20 cellular contexts compared by ENCODE assay signal in the genomic region with DNA sequence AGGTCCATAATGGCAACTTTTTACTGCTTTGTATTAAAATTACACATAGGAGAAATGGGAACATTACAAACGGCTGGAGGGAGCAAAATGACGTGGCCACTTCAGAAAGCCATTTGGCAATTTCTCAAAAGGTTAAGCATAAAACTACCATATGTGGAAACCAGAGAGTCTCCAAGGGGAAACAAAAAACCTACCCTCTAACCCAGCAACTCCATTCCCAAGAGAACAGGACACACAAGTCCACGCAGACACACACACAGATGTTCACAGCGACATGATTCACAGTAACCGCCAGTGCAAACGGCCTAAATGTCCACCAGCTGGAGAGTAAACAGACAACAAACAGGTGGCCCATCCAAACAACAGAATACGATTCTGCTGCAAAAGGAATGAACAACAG. TPM values are rescaled to one million over a fixed set of nuclear protein-coding genes. Genes with fewer than 3 reads are reported as not detected.
DNase-seq lines count a peak whose midpoint lies in the region; ATAC-seq and TF ChIP-seq lines count a peak whose summit lies in the region.
"Had no signal": no experiment of that assay in that cellular context is flagged by ENCODE, and none has a peak within 500 bp of the region (broad histone marks: within the 10 kb centered on the region; RNA-seq: fewer than 3 reads in every experiment).

No MANE protein-coding gene starts in this region.

- no peak for ATAC-seq in stimulated activated effector memory CD8-positive, alpha-beta T cell treated with anti-CD3 and anti-CD28 coated beads, Interleukin-12 subunit alpha, Interleukin-12 subunit beta, amount 100 ng/mL, for 72 hours
- ATAC-seq: left lobe of liver; stimulated activated naive CD8-positive, alpha-beta T cell treated with anti-CD3 and anti-CD28 coated beads, Interleukin-15, Interleukin-2, amounts not matched to agents 100 U/mL and 50 U/mL, for 24 hours; T-cell had no signal

- no peaks in the 10 kb centered on the region for H4K20me1 ChIP-seq in fibroblast of lung (ENCODE audit: control insufficient read depth, extremely low read depth, insufficient read depth, low read length)

- no peak for TF ChIP-seq CTCF in fibroblast of lung (conservative IDR thresholded peaks at IDR 0.05 in 1 of 2, IDR thresholded peaks at IDR 0.05 in 1 of 2; ENCODE audit: low read depth in 1 of 2, low read length in 2 of 2)

- H3K9me3 Mint-ChIP-seq in stimulated activated effector memory CD8-positive, alpha-beta T cell treated with anti-CD3 and anti-CD28 coated beads, Interleukin-12 subunit alpha, Interleukin-12 subunit beta, amount 100 ng/mL, for 72 hours: no peaks in the 10 kb centered on the region
- H3K9me3 Mint-ChIP-seq: T-cell had no signal

- peak overlapping the region; percentile 53 for H3K27ac Mint-ChIP-seq in stimulated activated effector memory CD8-positive, alpha-beta T cell treated with anti-CD3 and anti-CD28 coated beads, Interleukin-12 subunit alpha, Interleukin-12 subunit beta, amount 100 ng/mL, for 72 hours
- H3K27ac Mint-ChIP-seq: T-cell had no signal

- H3K4me3 ChIP-seq in fibroblast of lung (replicated peaks in 1 of 4; ENCODE audit: control extremely low read depth in 1 of 4, insufficient read depth in 1 of 4, low read depth in 3 of 4, low read length in 4 of 4): no peak overlapping the region
- H3K4me3 ChIP-seq: esophagus squamous epithelium, HAP-1 had no signal

- H3K79me2 ChIP-seq in fibroblast of lung (ENCODE audit: control insufficient read depth, insufficient read depth, low read length): peaks cover 96% of the 10 kb centered on the region

- H3K4me3 Mint-ChIP-seq in stimulated activated effector memory CD8-positive, alpha-beta T cell treated with anti-CD3 and anti-CD28 coated beads, Interleukin-12 subunit alpha, Interleukin-12 subunit beta, amount 100 ng/mL, for 72 hours: no peak overlapping the region

- H3K4me1 Mint-ChIP-seq in stimulated activated effector memory CD8-positive, alpha-beta T cell treated with anti-CD3 and anti-CD28 coated beads, Interleukin-12 subunit alpha, Interleukin-12 subunit beta, amount 100 ng/mL, for 72 hours: peaks cover 98% of the 10 kb centered on the region

- H3K36me3 ChIP-seq in fibroblast of lung (ENCODE audit: control insufficient read depth, insufficient read depth, low read length): no peaks in the 10 kb centered on the region
- H3K36me3 ChIP-seq: HAP-1 had no signal

- peaks cover 79% of the 10 kb centered on the region for H3K36me3 Mint-ChIP-seq in stimulated activated effector memory CD8-positive, alpha-beta T cell treated with anti-CD3 and anti-CD28 coated beads, Interleukin-12 subunit alpha, Interleukin-12 subunit beta, amount 100 ng/mL, for 72 hours

- H3K27me3 ChIP-seq in fibroblast of lung (ENCODE audit: control insufficient read depth, insufficient read depth, low read length): no peaks in the 10 kb centered on the region
- H3K27me3 ChIP-seq: esophagus squamous epithelium had no signal

- H3K9ac ChIP-seq in fibroblast of lung (ENCODE audit: insufficient read depth, low read length): no peak overlapping the region

- H3K4me1 ChIP-seq in fibroblast of lung (ENCODE audit: control insufficient read depth, extremely low read depth, insufficient read depth, low read length): peaks cover 31% of the 10 kb centered on the region
- H3K4me1 ChIP-seq: HAP-1 had no signal

- DNase-seq in activated effector memory CD4-positive, alpha-beta T cell treated with anti-CD3 and anti-CD28 coated beads, Interleukin-2, amount 50 U/mL, for 16 hours: peak; percentile 10
- no peak for DNase-seq in activated effector memory CD4-positive, alpha-beta T cell treated with Interleukin-2 at 50 U/mL for 16 hours
- DNase-seq in LHCN-M2 (ENCODE audit: low read depth) (peak; percentile 21), fibroblast of lung (ENCODE audit: low read depth in 2 of 2) (peak; percentile 31 to 47), dedifferentiated amniotic fluid mesenchymal stem cell (ENCODE audit: extremely low spot score) (no peak), NCI-H345 (lab: John Stamatoyannopoulos, UW) (no peak), substantia nigra (lab: John Stamatoyannopoulos, UW) (no peak)
- no peak for DNase-seq in stimulated activated effector memory CD8-positive, alpha-beta T cell treated with anti-CD3 and anti-CD28 coated beads, Interleukin-12 subunit alpha, Interleukin-12 subunit beta, amount 100 ng/mL, for 72 hours (ENCODE audit: low spot score in 2 of 2)
- DNase-seq: activated CD4-positive, CD25-positive, alpha-beta regulatory T cell; amygdala; cortex of kidney; DMS153; esophagus squamous epithelium; NCI-H1417 treated with DMSO at 0.1 percent for 48 hours; NCI-H524 treated with DMSO at 0.1 percent for 48 hours; small intestine; stimulated activated naive CD8-positive, alpha-beta T cell treated with anti-CD3 and anti-CD28 coated beads, Interleukin-15, Interleukin-2, amounts not matched to agents 100 U/mL and 50 U/mL, for 24 hours; T-cell had no signal

- peak overlapping the region; percentile 16 for H3K27ac ChIP-seq in fibroblast of lung (ENCODE audit: insufficient read depth, low read length)
- H3K27ac ChIP-seq in substantia nigra (ENCODE audit: low read depth, low read length, poor library complexity, severe bottlenecking): no peak overlapping the region

- no peak overlapping the region for H2AFZ ChIP-seq in fibroblast of lung (ENCODE audit: low read length)

- no peaks in the 10 kb centered on the region for H3K9me3 ChIP-seq in fibroblast of lung (ENCODE audit: control insufficient read depth, insufficient read depth, low read depth, low read length)
- H3K9me3 ChIP-seq: esophagus squamous epithelium, HAP-1 had no signal

- H3K4me2 ChIP-seq in fibroblast of lung (ENCODE audit: extremely low read depth, insufficient read depth, low read length): no peak overlapping the region

RNA-seq across cellular contexts. Expression of gene STK24, which starts 37.3 kb away (rescaled TPM):
- 48.6 and 70.7 TPM in 2 replicates for total RNA-seq in LHCN-M2 (2014; rRNA removed)
- 34.7 TPM for polyA plus RNA-seq in LHCN-M2 (2012)
- total RNA-seq in fibroblast of lung: 32.9 and 53.2 TPM in 2 replicates
- 73.1 and 74.6 TPM in 2 replicates for polyA plus RNA-seq in fibroblast of lung
- polyA plus RNA-seq in fibroblast of lung (2012): 53.7 and 65.7 TPM in 2 replicates
- 26.6 and 41.4 TPM in 2 replicates for polyA minus RNA-seq in fibroblast of lung (ENCODE audit: low replicate concordance)

Comparison
In these comparisons a context has a peak if more than half of its experiments do, and no peak if none do; other contexts are left out.
1. DNase-seq: peak in activated effector memory CD4-positive, alpha-beta T cell treated with anti-CD3 and anti-CD28 coated beads, Interleukin-2, amount 50 U/mL, for 16 hours (single experiment), LHCN-M2 (single experiment) and fibroblast of lung (2 of 2); none in activated effector memory CD4-positive, alpha-beta T cell treated with Interleukin-2 at 50 U/mL for 16 hours (single experiment), stimulated activated effector memory CD8-positive, alpha-beta T cell treated with anti-CD3 and anti-CD28 coated beads, Interleukin-12 subunit alpha, Interleukin-12 subunit beta, amount 100 ng/mL, for 72 hours (0 of 2), dedifferentiated amniotic fluid mesenchymal stem cell (single experiment), NCI-H345 (single experiment) and substantia nigra (0 of 49).